ENCODE assay signal across 1 cellular context in the genomic region with DNA sequence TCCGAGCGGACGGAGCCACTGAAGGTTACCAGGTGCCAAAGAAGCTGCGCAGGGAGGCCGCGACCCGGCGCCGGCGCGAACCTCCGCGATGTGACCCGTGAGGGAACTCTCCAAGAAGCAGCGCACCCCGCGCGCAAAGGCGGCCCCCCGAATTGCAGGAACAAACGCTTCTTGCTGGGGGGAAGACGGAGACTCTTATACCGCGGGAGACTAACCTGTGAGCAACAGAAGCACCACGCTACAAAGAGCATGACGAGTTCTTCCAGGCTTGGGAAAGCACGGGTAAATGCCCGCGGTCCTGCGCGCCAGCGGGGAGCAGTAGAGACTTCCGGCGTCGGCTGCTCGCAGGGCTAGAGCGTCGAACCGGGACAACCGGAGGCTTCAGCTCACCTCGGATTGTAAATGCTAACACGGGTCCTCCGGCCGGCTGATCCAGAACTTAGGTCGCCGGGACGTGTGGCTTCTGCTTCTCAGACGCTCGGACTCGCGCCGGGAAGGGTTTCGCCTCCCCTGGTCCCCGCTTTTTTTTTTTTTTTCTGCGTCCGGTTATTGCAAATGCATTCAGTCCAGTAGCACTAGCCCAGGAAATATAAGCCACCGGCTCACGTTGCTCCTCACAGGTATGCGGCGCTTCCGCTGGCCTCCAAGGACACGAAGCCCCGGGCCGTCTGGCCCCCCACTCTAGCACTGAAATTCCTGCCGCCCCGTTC.
TF ChIP-seq lines count a peak whose summit lies in the region.

Gene COA1, minus strand, starts transcription at position 310 of the 710 bp plus-strand sequence. CDS start 80,909 bp downstream, outside the sequence.

TF ChIP-seq in H1, 55 proteins besides CTCF, POLR2A, EP300 and RAD21 (continued from another document):
- TF ChIP-seq RNF2 (IDR thresholded peaks at IDR 0.05; ENCODE audit: borderline replicate concordance, low read depth, low read length, missing control alignments, poor library complexity, severe bottlenecking), result no peak
